In genomic region chr12:57319678-57320469, GRCh38 we compare ENCODE assay signal across 20 cellular contexts.
DNase-seq lines count a peak whose midpoint lies in the region; ATAC-seq, FAIRE-seq and TF ChIP-seq lines count a peak whose summit lies in the region.
"Had no signal": no experiment of that assay in that cellular context is flagged by ENCODE, and none has a peak within 500 bp of the region (broad histone marks: within the 10 kb centered on the region; RNA-seq: fewer than 3 reads in every experiment).

No MANE protein-coding gene starts in this region.

- H3K9me3 Mint-ChIP-seq in CD8-positive, alpha-beta memory T cell = no peaks in the 10 kb centered on the region
- no peaks in the 10 kb centered on the region for H3K9me3 Mint-ChIP-seq in neural progenitor cell

- H3K27me3 ChIP-seq in CD8-positive, alpha-beta memory T cell (ENCODE audit: insufficient read depth, low read length, poor library complexity, severe bottlenecking) = no peaks in the 10 kb centered on the region
- no peaks in the 10 kb centered on the region for H3K27me3 ChIP-seq in neural progenitor cell
- H3K27me3 ChIP-seq: dorsolateral prefrontal cortex, heart right ventricle had no signal

- no peaks in the 10 kb centered on the region for H3K36me3 ChIP-seq in CD8-positive, alpha-beta memory T cell (ENCODE audit: insufficient read depth, low read length)
- no peaks in the 10 kb centered on the region for H3K36me3 ChIP-seq in SK-N-MC (ENCODE audit: insufficient read depth, low read length)
- no peaks in the 10 kb centered on the region for H3K36me3 ChIP-seq in neural progenitor cell
- H3K36me3 ChIP-seq: heart right ventricle had no signal

- CTCF ChIA-PET in CD8-positive, alpha-beta memory T cell (lab: Charles Lee) = no interaction called here

- peak overlapping the region in 1 of 8 donors; percentile 21 for H3K27ac Mint-ChIP-seq in CD8-positive, alpha-beta memory T cell
- peak overlapping the region; percentile 76 for H3K27ac Mint-ChIP-seq in neural progenitor cell

- peaks cover 4 to 14% (median 6%) of the 10 kb centered on the region in 3 donors for H3K4me1 Mint-ChIP-seq in CD8-positive, alpha-beta memory T cell
- H3K4me1 Mint-ChIP-seq in neural progenitor cell = peaks cover 5% of the 10 kb centered on the region

- no peaks in the 10 kb centered on the region for H3K9me3 ChIP-seq in CD8-positive, alpha-beta memory T cell (ENCODE audit: low read length)
- H3K9me3 ChIP-seq in SK-N-MC (ENCODE audit: low read depth, low read length) (no peaks in the 10 kb centered on the region), neural progenitor cell (ENCODE audit: low read depth) (no peaks in the 10 kb centered on the region)
- H3K9me3 ChIP-seq: heart right ventricle had no signal

- no peaks in the 10 kb centered on the region for H4K20me1 ChIP-seq in neural progenitor cell (ENCODE audit: low read depth)

- no peaks in the 10 kb centered on the region for H3K27me3 Mint-ChIP-seq in CD8-positive, alpha-beta memory T cell
- H3K27me3 Mint-ChIP-seq in neural progenitor cell (ENCODE audit: insufficient read depth, low read depth) = no peaks in the 10 kb centered on the region

- no peak for TF ChIP-seq CTCF in neural progenitor cell (IDR thresholded peaks at IDR 0.05)
- no peak for TF ChIP-seq CTCF in GM10266 (IDR thresholded peaks at IDR 0.05; ENCODE audit: control insufficient read depth, insufficient read depth, low read depth, missing control alignments)

- H3K36me3 Mint-ChIP-seq in CD8-positive, alpha-beta memory T cell = peaks cover 0 to 15% (median 0%) of the 10 kb centered on the region in 3 donors
- peaks cover 3% of the 10 kb centered on the region for H3K36me3 Mint-ChIP-seq in neural progenitor cell

- ATAC-seq in HG02623 (IDR thresholded peaks at IDR 0.05; ENCODE audit: unreplicated experiment) = no peak

- H3K79me2 ChIP-seq in neural progenitor cell (ENCODE audit: low read depth) = peaks cover 8% of the 10 kb centered on the region

- peaks cover 24% of the 10 kb centered on the region for H3F3A ChIP-seq in neural progenitor cell (ENCODE audit: low read depth)

- H3K9ac ChIP-seq in SK-N-MC (ENCODE audit: insufficient read length) (no peak overlapping the region), neural progenitor cell (no peak overlapping the region)

- peak; percentile 79 for FAIRE-seq in endometrium (lab: Jason Lieb, UNC)
- FAIRE-seq: islet of Langerhans had no signal

- no peak overlapping the region for H3K4me3 Mint-ChIP-seq in CD8-positive, alpha-beta memory T cell
- H3K4me3 Mint-ChIP-seq in neural progenitor cell = no peak overlapping the region

- peak overlapping the region; percentile 20 for H3K27ac ChIP-seq in CD8-positive, alpha-beta memory T cell (ENCODE audit: low read depth, low read length)
- peak overlapping the region; percentile 26 for H3K27ac ChIP-seq in SK-N-MC
- peak overlapping the region; percentile 92 for H3K27ac ChIP-seq in neural progenitor cell

- POLR2A ChIA-PET in CD8-positive, alpha-beta memory T cell (lab: Charles Lee) = no interaction called here

- H3K4me2 ChIP-seq in neural progenitor cell = peak overlapping the region; percentile 49

- no peak for DNase-seq in CD8-positive, alpha-beta memory T cell
- DNase-seq in SK-N-MC (ENCODE audit: low read depth, low spot score) = no peak
- peak; percentile 23 for DNase-seq in neural progenitor cell (ENCODE audit: low spot score)
- DNase-seq in GM10266 (ENCODE audit: extremely low spot score) = no peak
- DNase-seq in HK-2 (ENCODE audit: unreplicated experiment) = no peak
- DNase-seq in pons (ENCODE audit: low spot score) = no peak
- DNase-seq: activated CD8-positive, alpha-beta memory T cell treated with anti-CD3 and anti-CD28 coated beads, Interleukin-2, amount 50 U/mL, for 48 hours; COR-L47; dorsolateral prefrontal cortex; EL; KG1; midbrain; NCI-H2081 treated with DMSO at 0.1 percent for 48 hours; NCI-H524 treated with DMSO at 0.1 percent for 48 hours; SIG-M5; stimulated activated CD4-positive, alpha-beta T cell treated with anti-CD3 and anti-CD28 coated beads, Interleukin-4, amount 100 ng/mL, for 24 hours had no signal

- no peaks in the 10 kb centered on the region for H3K4me1 ChIP-seq in CD8-positive, alpha-beta memory T cell (ENCODE audit: insufficient read depth, low read length)
- H3K4me1 ChIP-seq in neural progenitor cell = peaks cover 14% of the 10 kb centered on the region

- H2AFZ ChIP-seq in neural progenitor cell (replicated peaks) = no peak overlapping the region

- H3K4me3 ChIP-seq in CD8-positive, alpha-beta memory T cell (ENCODE audit: low read length) = no peak overlapping the region
- H3K4me3 ChIP-seq in SK-N-MC (no peak overlapping the region), neural progenitor cell (no peak overlapping the region)
- H3K4me3 ChIP-seq: dorsolateral prefrontal cortex had no signal

Comparison
In these comparisons a context has a peak if more than half of its experiments do, and no peak if none do; other contexts are left out.
1. H3K27ac ChIP-seq: peak in every context shown above with its lines; median percentile 92 in neural progenitor cell; 26 in SK-N-MC; 20 in CD8-positive, alpha-beta memory T cell.